ENCODE assay signal across 8 cellular contexts in genomic region chr17:28901866-28902818, GRCh38. TPM values are rescaled to one million over a fixed set of nuclear protein-coding genes. Genes with fewer than 3 reads are reported as not detected.
A peak's percentile ranks its signal among the peaks of the same experiment; 100 is the strongest.
DNase-seq lines count a peak whose midpoint lies in the region; ATAC-seq, FAIRE-seq and TF ChIP-seq lines count a peak whose summit lies in the region.

No MANE protein-coding gene starts in this region.

- 5% methylated on average over 58 to 62 of the region's 62 CpGs for whole genome bisulfite sequencing in small intestine, 3 donors

- peak overlapping the region; percentile 96 for H3K4me3 ChIP-seq in SK-N-MC
- H3K4me3 ChIP-seq in iPS-18a (ENCODE audit: low read length), result peak overlapping the region; percentile 79
- peak overlapping the region; percentile 61 to 67 for H3K4me3 ChIP-seq in small intestine (ENCODE audit: low read depth in 1 of 2, low read length in 2 of 2)

- peak; percentile 7 for ATAC-seq in GM21576 (IDR thresholded peaks at IDR 0.05; ENCODE audit: unreplicated experiment)

- no peaks in the 10 kb centered on the region for H3K27me3 Mint-ChIP-seq in Calu3 (ENCODE audit: unreplicated experiment)

- DNase-seq in Calu3 (peak; percentile 56), SK-N-MC (ENCODE audit: low read depth, low spot score) (no peak), small intestine (peak; percentile 53), inferior parietal cortex (ENCODE audit: extremely low spot score) (no peak)

- no peak for FAIRE-seq in small intestine (lab: Jason Lieb, UNC)

- H3K4me1 ChIP-seq in iPS-18a (ENCODE audit: control insufficient read depth, low read depth, low read length), result peaks cover 6% of the 10 kb centered on the region
- peaks cover 2 to 4% of the 10 kb centered on the region in 2 donors for H3K4me1 ChIP-seq in small intestine (ENCODE audit: control insufficient read depth in 2 of 2, insufficient read depth in 1 of 2, low read depth in 1 of 2, low read length in 1 of 2)

- H3K27me3 ChIP-seq in iPS-18a (ENCODE audit: control insufficient read depth, insufficient read depth, low read length), result no peaks in the 10 kb centered on the region
- H3K27me3 ChIP-seq in small intestine (ENCODE audit: control insufficient read depth in 2 of 2, insufficient read depth in 2 of 2, low read length in 2 of 2), result no peaks in the 10 kb centered on the region

- peak overlapping the region; percentile 80 for H3K9ac ChIP-seq in SK-N-MC (ENCODE audit: insufficient read length)
- H3K9ac ChIP-seq in iPS-18a (ENCODE audit: low read length), result peak overlapping the region; percentile 70

- peaks cover 21% of the 10 kb centered on the region for H3K4me1 Mint-ChIP-seq in Calu3 (ENCODE audit: low read depth, unreplicated experiment)

- peaks cover 63% of the 10 kb centered on the region for H3K36me3 Mint-ChIP-seq in Calu3 (ENCODE audit: insufficient read depth, unreplicated experiment)

- BruUV-seq in Calu3 (replicated peaks; lab: Mats Ljungman, UMichigan), result no TSS peak

- CTCF ChIA-PET in Calu3 (lab: Charles Lee), result interaction anchor here (0.6 to 1.1 kb wide), 3 partner anchors 16 to 176 kb away, joined by 3 to 8 read pairs (median 4); partner anchors contain the start of gene TLCD1

- H3K27ac ChIP-seq in KOPT-K1 (ENCODE audit: low read depth, low read length, poor library complexity, severe bottlenecking) (peak overlapping the region; percentile 76), SK-N-MC (peak overlapping the region; percentile 31; the same call in 1 of the 2 replicates), angular gyrus (ENCODE audit: low read depth, low read length) (peak overlapping the region; percentile 44), iPS-18a (ENCODE audit: low read length) (no peak overlapping the region), small intestine (ENCODE audit: low read depth in 1 of 2, low read length in 1 of 2) (peak overlapping the region; percentile 83 to 87)

- H3K9me3 ChIP-seq in KOPT-K1 (ENCODE audit: insufficient read depth, low read length, poor library complexity, severe bottlenecking), result no peaks in the 10 kb centered on the region
- H3K9me3 ChIP-seq in SK-N-MC (ENCODE audit: low read depth, low read length), result no peaks in the 10 kb centered on the region
- H3K9me3 ChIP-seq in iPS-18a (ENCODE audit: control insufficient read depth, low read depth, low read length), result no peaks in the 10 kb centered on the region
- no peaks in the 10 kb centered on the region for H3K9me3 ChIP-seq in small intestine (ENCODE audit: control insufficient read depth, low read depth)

- no peak for TF ChIP-seq CTCF in Calu3 (IDR thresholded peaks at IDR 0.05; ENCODE audit: unreplicated experiment)

- H3K36me3 ChIP-seq in KOPT-K1 (ENCODE audit: insufficient read depth, low read length), result peaks cover 31% of the 10 kb centered on the region
- peaks cover 24% of the 10 kb centered on the region for H3K36me3 ChIP-seq in SK-N-MC (ENCODE audit: insufficient read depth, low read length)
- H3K36me3 ChIP-seq in iPS-18a (ENCODE audit: control insufficient read depth, low read depth, low read length), result peaks cover 15% of the 10 kb centered on the region
- H3K36me3 ChIP-seq in small intestine (ENCODE audit: control insufficient read depth in 2 of 2, insufficient read depth in 2 of 2, low read length in 2 of 2), result peaks cover 3 to 7% of the 10 kb centered on the region in 2 donors

- H3K9me3 Mint-ChIP-seq in Calu3 (ENCODE audit: low read depth, unreplicated experiment), result no peaks in the 10 kb centered on the region

- H3K27ac Mint-ChIP-seq in Calu3 (ENCODE audit: unreplicated experiment), result peak overlapping the region; percentile 1

- intact Hi-C loops in Calu3 (cut with micrococcal nuclease; ENCODE audit: unreplicated experiment), result loop anchor here (5.0 kb wide), 1 partner anchor 140 kb away; no protein-coding TSS in a partner anchor

- peak overlapping the region; percentile 70 for H3K4me3 Mint-ChIP-seq in Calu3 (ENCODE audit: low read depth, unreplicated experiment)

RNA-seq across cellular contexts. Expression of gene DHRS13, which starts 0.7 kb away (rescaled TPM):
- 19.2 and 23.2 TPM in 2 replicates for total RNA-seq in Calu3 (2022)
- polyA plus RNA-seq in small intestine, result 10 to 100 TPM in 1 of 3 donors, 1 to 10 TPM in 2; 7.3 to 11.3 (median 7.6) TPM

RNA-seq across cellular contexts. Expression of gene FLOT2, which starts 4.6 kb away (rescaled TPM):
- total RNA-seq in Calu3 (2022), result 152 and 155 TPM in 2 replicates
- polyA plus RNA-seq in small intestine, result 10 to 100 TPM; 19.9 to 48.7 (median 24.9) TPM

RNA-seq across cellular contexts. Expression of gene ERAL1, which starts 47.3 kb away (rescaled TPM):
- 47.2 and 48.4 TPM in 2 replicates for total RNA-seq in Calu3 (2022)
- polyA plus RNA-seq in small intestine, result 10 to 100 TPM; 38.5 to 46.7 (median 46.6) TPM

RNA-seq across cellular contexts. Expression of gene PHF12, which starts 49.2 kb away (rescaled TPM):
- 54.0 and 57.6 TPM in 2 replicates for total RNA-seq in Calu3 (2022)
- polyA plus RNA-seq in small intestine, result 10 to 100 TPM in 2 of 3 donors, 1 to 10 TPM in 1; 6.5 to 15.2 (median 15.0) TPM

RNA-seq across cellular contexts. Expression of gene FAM222B, which starts 59.6 kb away (rescaled TPM):
- 37.7 and 42.1 TPM in 2 replicates for total RNA-seq in Calu3 (2022)
- 10 to 100 TPM in 2 of 3 donors, 1 to 10 TPM in 1; 9.7 to 13.6 (median 13.2) TPM for polyA plus RNA-seq in small intestine

Comparison
In these comparisons a context has a peak if more than half of its experiments do, and no peak if none do; other contexts are left out.
1. DNase-seq: peak in Calu3 (single experiment) and small intestine (single experiment); none in SK-N-MC (single experiment) and inferior parietal cortex (single experiment).
2. Peak in every context shown above with its lines, with median percentiles within 50 percentile points of each other: H3K4me3 ChIP-seq.